ENCODE assay signal across 1 cellular context in genomic region chr11:65662802-65663633, GRCh38.
TF ChIP-seq lines count a peak whose summit lies in the region.

Gene RELA, minus strand, starts transcription at chr11:65662916. Its CDS starts 84 bp downstream, at chr11:65662832.

TF ChIP-seq in HepG2, 621 proteins besides CTCF, POLR2A, EP300 and RAD21 (continued from another document and continues in another):
- TF ChIP-seq NFAT5 (CRISPR knock-in tag; IDR thresholded peaks at IDR 0.05): no peak
- no peak for TF ChIP-seq CC2D1A (CRISPR knock-in tag; IDR thresholded peaks at IDR 0.05)
- TF ChIP-seq MZF1 (CRISPR knock-in tag; IDR thresholded peaks at IDR 0.05; ENCODE audit: borderline replicate concordance): no peak
- no peak for TF ChIP-seq NFYC (CRISPR knock-in tag; IDR thresholded peaks at IDR 0.05)
- no peak for TF ChIP-seq NBN (conservative IDR thresholded peaks at IDR 0.05)
- no peak for TF ChIP-seq TRAFD1 (CRISPR knock-in tag; IDR thresholded peaks at IDR 0.05; ENCODE audit: borderline replicate concordance)
- peak; percentile 73 for TF ChIP-seq KDM2A (CRISPR knock-in tag; IDR thresholded peaks at IDR 0.05; ENCODE audit: borderline replicate concordance, low read depth)
- TF ChIP-seq STAT6 (CRISPR knock-in tag; IDR thresholded peaks at IDR 0.05; ENCODE audit: borderline replicate concordance): no peak
- no peak for TF ChIP-seq ZNF883 (CRISPR knock-in tag; IDR thresholded peaks at IDR 0.05; ENCODE audit: not compliant biosample characterization)
- TF ChIP-seq KDM5B (CRISPR knock-in tag; IDR thresholded peaks at IDR 0.05; ENCODE audit: borderline replicate concordance): peak; percentile 41; the same call in 1 of the 2 replicates
- TF ChIP-seq HES4 (CRISPR knock-in tag; IDR thresholded peaks at IDR 0.05; ENCODE audit: borderline replicate concordance): no peak; the same call in 1 of the 2 replicates
- TF ChIP-seq ZNF577 (CRISPR knock-in tag; IDR thresholded peaks at IDR 0.05; ENCODE audit: borderline replicate concordance, low read depth): no peak
- no peak for TF ChIP-seq ZNF782 (CRISPR knock-in tag; IDR thresholded peaks at IDR 0.05; ENCODE audit: borderline replicate concordance)
- no peak for TF ChIP-seq CENPX (CRISPR knock-in tag; IDR thresholded peaks at IDR 0.05)
- no peak for TF ChIP-seq RARG (CRISPR knock-in tag; IDR thresholded peaks at IDR 0.05; ENCODE audit: low read depth)
- TF ChIP-seq SSRP1 (CRISPR knock-in tag; IDR thresholded peaks at IDR 0.05): no peak
- TF ChIP-seq SRY (CRISPR knock-in tag; IDR thresholded peaks at IDR 0.05): peak; percentile 38; the same call in 1 of the 2 replicates
- 0 out of 2 replicates have a peak, but pooled peaks have one; percentile 76 for TF ChIP-seq ZNF34 (CRISPR knock-in tag; IDR thresholded peaks at IDR 0.05; ENCODE audit: borderline replicate concordance)
- no peak for TF ChIP-seq SIX1 (CRISPR knock-in tag; IDR thresholded peaks at IDR 0.05; ENCODE audit: borderline replicate concordance)
- TF ChIP-seq ZNF792 (CRISPR knock-in tag; IDR thresholded peaks at IDR 0.05): no peak
- TF ChIP-seq SPEN (CRISPR knock-in tag; IDR thresholded peaks at IDR 0.05; ENCODE audit: low read depth): peak; percentile 58
- TF ChIP-seq ZNF790 (CRISPR knock-in tag; IDR thresholded peaks at IDR 0.05; ENCODE audit: borderline replicate concordance): 0 out of 2 replicates have a peak, but pooled peaks have one; percentile 48
- TF ChIP-seq ZNF724P (CRISPR knock-in tag; IDR thresholded peaks at IDR 0.05; ENCODE audit: borderline replicate concordance): peak; percentile 67; the same call in 1 of the 2 replicates
- no peak for TF ChIP-seq ELF4 (CRISPR knock-in tag; IDR thresholded peaks at IDR 0.05; ENCODE audit: borderline replicate concordance)
- no peak for TF ChIP-seq FOXA1 (IDR thresholded peaks at IDR 0.05)
- no peak for TF ChIP-seq FOXA1 (CRISPR knock-in tag; IDR thresholded peaks at IDR 0.05)
- TF ChIP-seq PREB (CRISPR knock-in tag; IDR thresholded peaks at IDR 0.05): no peak
- TF ChIP-seq IKZF5 (CRISPR knock-in tag; IDR thresholded peaks at IDR 0.05): peak; percentile 43; the same call in 1 of the 2 replicates
- TF ChIP-seq TP53 (CRISPR knock-in tag; conservative IDR thresholded peaks at IDR 0.05): no peak
- TF ChIP-seq THRA (CRISPR knock-in tag; IDR thresholded peaks at IDR 0.05; ENCODE audit: borderline replicate concordance): no peak; the same call in 1 of the 2 replicates
- TF ChIP-seq ZNF331 (CRISPR knock-in tag; IDR thresholded peaks at IDR 0.05): peak; percentile 65
- TF ChIP-seq ZNF407 (CRISPR knock-in tag; IDR thresholded peaks at IDR 0.05; ENCODE audit: not compliant biosample characterization): no peak
